ENCODE assay signal across 9 cellular contexts in genomic region chr5:158943057-158943456, GRCh38.
DNase-seq lines count a peak whose midpoint lies in the region; ATAC-seq, FAIRE-seq and TF ChIP-seq lines count a peak whose summit lies in the region.
"Had no signal": no experiment of that assay in that cellular context is flagged by ENCODE, and none has a peak within 500 bp of the region (broad histone marks: within the 10 kb centered on the region; RNA-seq: fewer than 3 reads in every experiment).

No MANE protein-coding gene starts in this region.

- intact Hi-C loops in endothelial cell of umbilical vein (cut with micrococcal nuclease) (loop anchor here (5.0 kb wide), 1 partner anchor 164 kb away; no protein-coding TSS in a partner anchor), sciatic nerve (cut with DNase I) (no loop called here), colonic mucosa (cut with DNase I) (no loop called here)

- H3K9me3 ChIP-seq in MG63 (no peaks in the 10 kb centered on the region), endothelial cell of umbilical vein (replicated peaks; ENCODE audit: control insufficient read depth, insufficient read depth, low read length) (no peaks in the 10 kb centered on the region), colonic mucosa (no peaks in the 10 kb centered on the region)

- H3K27ac ChIP-seq in endothelial cell of umbilical vein (ENCODE audit: insufficient read depth, low read depth, low read length), result no peak overlapping the region
- no peak overlapping the region for H3K27ac ChIP-seq in colonic mucosa

- no peaks in the 10 kb centered on the region for H3K79me2 ChIP-seq in endothelial cell of umbilical vein (ENCODE audit: control insufficient read depth, insufficient read depth, low read length)

- POLR2A ChIA-PET in endothelial cell of umbilical vein (lab: Charles Lee), result no interaction called here

- ATAC-seq in sciatic nerve, result peak; percentile 71
- ATAC-seq: activated naive CD8-positive, alpha-beta T cell treated with anti-CD3 and anti-CD28 coated beads, Interleukin-2, amount 50 U/mL, for 24 hours had no signal

- H3K27me3 ChIP-seq in MG63, result no peaks in the 10 kb centered on the region
- H3K27me3 ChIP-seq in endothelial cell of umbilical vein (ENCODE audit: control insufficient read depth in 2 of 2, insufficient read depth in 2 of 2, low read length in 2 of 2), result no peaks in the 10 kb centered on the region
- H3K27me3 ChIP-seq in colonic mucosa, result no peaks in the 10 kb centered on the region

- TF ChIP-seq CTCF in GM13976 (IDR thresholded peaks at IDR 0.05; ENCODE audit: borderline replicate concordance, control extremely low read depth, extremely low read depth, insufficient read depth, missing control alignments), result no peak
- no peak for TF ChIP-seq CTCF in endothelial cell of umbilical vein (IDR thresholded peaks at IDR 0.05; ENCODE audit: extremely low read depth in 1 of 2, insufficient read depth in 1 of 2, low read depth in 1 of 2, low read length in 2 of 2)
- TF ChIP-seq CTCF in colonic mucosa (IDR thresholded peaks at IDR 0.05), result no peak

- TF ChIP-seq POLR2A in endothelial cell of umbilical vein (IDR thresholded peaks at IDR 0.05; ENCODE audit: low read depth, low read length), result no peak

- in situ Hi-C loops in GM13976 (cut with MboI; ENCODE audit: low sequenced_read_pairs, unreplicated experiment), result no loop called here

- H3K4me3 ChIP-seq in MG63, result no peak overlapping the region
- no peak overlapping the region for H3K4me3 ChIP-seq in endothelial cell of umbilical vein (replicated peaks in 1 of 3; ENCODE audit: insufficient read depth in 1 of 3, low read depth in 1 of 3, low read length in 3 of 3)
- H3K4me3 ChIP-seq in colonic mucosa, result no peak overlapping the region

- no peak overlapping the region for H3K9ac ChIP-seq in endothelial cell of umbilical vein (replicated peaks; ENCODE audit: extremely low read depth, insufficient read depth, low read length)
- no peak overlapping the region for H3K9ac ChIP-seq in colonic mucosa (ENCODE audit: low read depth in 2 of 2, low read length in 2 of 2)

- dilution Hi-C loops in endothelial cell of umbilical vein (cut with MboI; ENCODE audit: extremely low pct_ligation_motif_present, low sequenced_read_pairs), result no loop called here

- no TSS peak for BruUV-seq in endothelial cell of umbilical vein (replicated peaks; lab: Mats Ljungman, UMichigan)

- H3K36me3 ChIP-seq in MG63 (no peaks in the 10 kb centered on the region), endothelial cell of umbilical vein (ENCODE audit: control insufficient read depth in 2 of 2, extremely low read depth in 1 of 2, insufficient read depth in 2 of 2, low read length in 2 of 2) (no peaks in the 10 kb centered on the region), colonic mucosa (no peaks in the 10 kb centered on the region)

- FAIRE-seq in endothelial cell of umbilical vein (lab: Jason Lieb, UNC), result no peak

- DNase-seq in GM13976 (ENCODE audit: low spot score), result peak; percentile 32
- peak; percentile 82 for DNase-seq in MG63
- no peak for DNase-seq in endothelial cell of umbilical vein (ENCODE audit: low read depth, low spot score)
- DNase-seq in sciatic nerve (ENCODE audit: low spot score), result no peak
- DNase-seq in NCI-H2107 treated with DMSO at 0.1 percent for 48 hours (lab: John Stamatoyannopoulos, UW; ENCODE audit: unreplicated experiment), result no peak
- no peak for DNase-seq in NCI-H128 (lab: John Stamatoyannopoulos, UW; ENCODE audit: unreplicated experiment)
- no peak for DNase-seq in colonic mucosa
- DNase-seq in NCI-H1092 (lab: John Stamatoyannopoulos, UW), result no peak
- DNase-seq: activated naive CD8-positive, alpha-beta T cell treated with anti-CD3 and anti-CD28 coated beads, Interleukin-2, amount 50 U/mL, for 24 hours had no signal

- H3K4me2 ChIP-seq in endothelial cell of umbilical vein (ENCODE audit: insufficient read depth, low read length), result no peak overlapping the region

- H2AFZ ChIP-seq in endothelial cell of umbilical vein (ENCODE audit: low read depth, low read length), result no peak overlapping the region

- CTCF ChIA-PET in endothelial cell of umbilical vein (lab: Charles Lee), result no interaction called here

- H4K20me1 ChIP-seq in endothelial cell of umbilical vein (replicated peaks; ENCODE audit: control insufficient read depth, extremely low read depth, insufficient read depth, low read length), result no peaks in the 10 kb centered on the region

- H3K4me1 ChIP-seq in endothelial cell of umbilical vein (ENCODE audit: control insufficient read depth, extremely low read depth, insufficient read depth, low read length), result no peaks in the 10 kb centered on the region
- H3K4me1 ChIP-seq in colonic mucosa, result no peaks in the 10 kb centered on the region

- no peaks in the 10 kb centered on the region for H3K9me1 ChIP-seq in endothelial cell of umbilical vein (replicated peaks; ENCODE audit: control insufficient read depth, extremely low read depth, insufficient read depth, low read length)

TF ChIP-seq in endothelial cell of umbilical vein, 7 proteins besides CTCF, POLR2A, EP300 and RAD21:
- no peak for TF ChIP-seq POLR2AphosphoS5 (IDR thresholded peaks at IDR 0.05; ENCODE audit: insufficient read depth, low read depth, low read length)
- peak; percentile 35 for TF ChIP-seq FOS (IDR thresholded peaks at IDR 0.05; ENCODE audit: borderline replicate concordance, insufficient read depth, low read length)

Comparison
In these comparisons a context has a peak if more than half of its experiments do, and no peak if none do; other contexts are left out.
1. DNase-seq: peak in GM13976 (single experiment) and MG63 (single experiment); none in endothelial cell of umbilical vein (single experiment), sciatic nerve (single experiment), NCI-H2107 treated with DMSO at 0.1 percent for 48 hours (single experiment), NCI-H128 (single experiment), colonic mucosa (single experiment) and NCI-H1092 (single experiment).